Comparison of ENCODE assay signal across 8 cellular contexts in the genomic region with DNA sequence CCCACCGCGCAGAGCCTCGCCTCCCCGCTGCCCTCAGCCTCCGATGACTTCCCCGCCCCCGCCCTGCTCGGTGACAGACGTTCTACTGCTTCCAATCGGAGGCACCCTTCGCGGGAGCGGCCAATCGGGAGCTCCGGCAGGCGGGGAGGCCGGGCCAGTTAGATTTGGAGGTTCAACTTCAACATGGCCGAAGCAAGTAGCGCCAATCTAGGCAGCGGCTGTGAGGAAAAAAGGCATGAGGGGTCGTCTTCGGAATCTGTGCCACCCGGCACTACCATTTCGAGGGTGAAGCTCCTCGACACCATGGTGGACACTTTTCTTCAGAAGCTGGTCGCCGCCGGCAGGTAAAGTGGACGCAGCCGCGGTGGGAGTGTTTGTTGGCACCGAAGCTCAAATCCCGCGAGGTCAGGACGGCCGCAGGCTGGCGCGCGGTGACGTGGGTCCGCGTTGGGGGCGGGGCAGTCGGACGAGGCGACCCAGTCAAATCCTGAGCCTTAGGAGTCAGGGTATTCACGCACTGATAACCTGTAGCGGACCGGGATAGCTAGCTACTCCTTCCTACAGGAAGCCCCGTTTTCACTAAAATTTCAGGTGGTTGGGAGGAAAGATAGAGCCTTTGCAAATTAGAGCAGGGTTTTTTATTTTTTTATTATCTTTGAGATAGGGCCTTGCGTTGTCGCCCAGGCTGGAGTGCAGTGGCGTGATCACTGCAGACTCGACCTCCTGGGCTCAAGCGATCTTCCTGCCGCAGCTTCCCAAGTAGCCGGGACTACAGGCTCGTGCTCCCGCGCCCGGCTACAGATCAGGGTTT. TPM values are rescaled to one million over a fixed set of nuclear protein-coding genes. Genes with fewer than 3 reads are reported as not detected.
DNase-seq lines count a peak whose midpoint lies in the region; ATAC-seq and TF ChIP-seq lines count a peak whose summit lies in the region.

A gene with protein sequence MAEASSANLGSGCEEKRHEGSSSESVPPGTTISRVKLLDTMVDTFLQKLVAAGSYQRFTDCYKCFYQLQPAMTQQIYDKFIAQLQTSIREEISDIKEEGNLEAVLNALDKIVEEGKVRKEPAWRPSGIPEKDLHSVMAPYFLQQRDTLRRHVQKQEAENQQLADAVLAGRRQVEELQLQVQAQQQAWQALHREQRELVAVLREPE (plus strand): TSS at position 175 of the 811 bp plus-strand sequence. CDS start 9 bp downstream, at position 184.

- H3K4me1 ChIP-seq in right atrium auricular region: peaks cover 0 to 28% of the 10 kb centered on the region in 2 donors
- peaks cover 20% of the 10 kb centered on the region for H3K4me1 ChIP-seq in psoas muscle
- no peaks in the 10 kb centered on the region for H3K4me1 ChIP-seq in urinary bladder (ENCODE audit: insufficient read depth)

- H3K36me3 ChIP-seq in right atrium auricular region (peaks cover 20% of the 10 kb centered on the region), psoas muscle (ENCODE audit: insufficient read depth in 1 of 2, low read depth in 1 of 2) (peaks cover 5 to 46% of the 10 kb centered on the region in 2 donors), urinary bladder (ENCODE audit: insufficient read depth) (no peaks in the 10 kb centered on the region)

- H3K27ac ChIP-seq in right atrium auricular region (peak within 1 kb of the TSS; percentile 91 to 93), psoas muscle (peak within 1 kb of the TSS; percentile 95), urinary bladder (ENCODE audit: low read depth) (peak within 1 kb of the TSS; percentile 95)

- H3K27me3 ChIP-seq in right atrium auricular region (no peaks in the 10 kb centered on the region), psoas muscle (ENCODE audit: insufficient read depth in 3 of 3, low read length in 2 of 3) (no peaks in the 10 kb centered on the region)

- WGBS in psoas muscle, 3 donors: 0% methylated on average over 60 to 61 of the region's 61 CpGs
- WGBS in urinary bladder: under 1% methylated on average over 61 of the region's 61 CpGs

- TF ChIP-seq CTCF in right atrium auricular region (IDR thresholded peaks at IDR 0.05) (peak in 1 of 2 donors; percentile 9), psoas muscle (IDR thresholded peaks at IDR 0.05) (no peak)

- ATAC-seq in GM18502 (IDR thresholded peaks at IDR 0.05; ENCODE audit: poor library complexity, unreplicated experiment): peak; percentile 86
- ATAC-seq in HG02943 (IDR thresholded peaks at IDR 0.05; ENCODE audit: low read depth, unreplicated experiment): peak; percentile 84
- ATAC-seq in psoas muscle: peak; percentile 97 to 99 (median 98)

- DNase-seq in NCI-H1930 (lab: John Stamatoyannopoulos, UW) (peak; percentile 89 to 94), anterior cingulate cortex (lab: John Stamatoyannopoulos, UW) (peak; percentile 85 to 99 (median 96)), right atrium auricular region (ENCODE audit: low spot score) (peak; percentile 99), psoas muscle (peak; percentile 98)

- H3K9me3 ChIP-seq in right atrium auricular region (no peaks in the 10 kb centered on the region), psoas muscle (no peaks in the 10 kb centered on the region)

- H3K4me3 ChIP-seq in right atrium auricular region (peak within 1 kb of the TSS; percentile 57 to 61), psoas muscle (peak within 1 kb of the TSS; percentile 81), urinary bladder (ENCODE audit: low read depth, low read length) (peak within 1 kb of the TSS; percentile 54)

- intact Hi-C loops in T-helper 2 cell treated with Interferon-gamma antibody and Interleukin-4, amounts not matched to agents 100 ng/mL and 5 ng/mL, for 36 hours (cut with micrococcal nuclease): loop anchor here (1.0 kb wide), 2 partner anchors 20 to 69 kb away; partner anchors contain the start of gene SMG5
- intact Hi-C loops in psoas muscle (cut with DNase I): loop anchor here in 1 of 2 donors (2.0 to 5.0 kb wide), 2 partner anchors 16 to 51 kb away; no protein-coding TSS in a partner anchor

RNA-seq across cellular contexts. Expression of the gene that starts here (rescaled TPM):
- 84.0 and 84.1 TPM in 2 replicates for total RNA-seq in T-helper 2 cell treated with Interferon-gamma antibody and Interleukin-4, amounts not matched to agents 100 ng/mL and 5 ng/mL, for 36 hours
- total RNA-seq in right atrium auricular region (10 to 100 TPM; 81.8 to 88.3 TPM), psoas muscle (10 to 100 TPM; 47.9 to 72.1 (median 65.6) TPM), urinary bladder (36.9 TPM)
- polyA plus RNA-seq in psoas muscle (10 to 100 TPM; 52.7 to 93.4 (median 91.0) TPM), urinary bladder (65.6 TPM)

Comparison
In these comparisons a context has a peak if more than half of its experiments do, and no peak if none do; other contexts are left out.
1. Peak in every context shown above with its lines: DNase-seq, ATAC-seq, H3K4me3 ChIP-seq and H3K27ac ChIP-seq.